22 cellular contexts compared by ENCODE assay signal in genomic region chr6:34569361-34569973, GRCh38. TPM values are rescaled to one million over a fixed set of nuclear protein-coding genes. Genes with fewer than 3 reads are reported as not detected.
A peak's percentile ranks its signal among the peaks of the same experiment; 100 is the strongest.
DNase-seq lines count a peak whose midpoint lies in the region; ATAC-seq, FAIRE-seq and TF ChIP-seq lines count a peak whose summit lies in the region.
"Had no signal": no experiment of that assay in that cellular context is flagged by ENCODE, and none has a peak within 500 bp of the region (broad histone marks: within the 10 kb centered on the region; RNA-seq: fewer than 3 reads in every experiment).

No MANE protein-coding gene starts in this region.

- intact Hi-C loops in K562 (cut with micrococcal nuclease): no loop called here
- intact Hi-C loops in activated CD4-positive, alpha-beta T cell treated with anti-CD3 and anti-CD28 coated beads for 36 hours (cut with DNase I, micrococcal nuclease): no loop called here

- H3K79me2 ChIP-seq in K562 (ENCODE audit: control insufficient read depth, insufficient read depth, low read length) (no peaks in the 10 kb centered on the region), osteoblast (ENCODE audit: insufficient read depth, low read length) (no peaks in the 10 kb centered on the region)

- TF ChIP-seq POLR2A in A549 (IDR thresholded peaks at IDR 0.05; ENCODE audit: low read length) (no peak), K562 (conservative IDR thresholded peaks at IDR 0.05) (no peak)

- peaks cover 10% of the 10 kb centered on the region; the same call in 2 of the 3 replicates for H3K4me1 ChIP-seq in A549
- peaks cover 6 to 48% of the 10 kb centered on the region in 2 experiments; a peak in 3 of 5 replicates for H3K4me1 ChIP-seq in K562 (replicated peaks in 1 of 2; ENCODE audit: control insufficient read depth in 2 of 2, insufficient read depth in 2 of 2, low read length in 2 of 2)
- H3K4me1 ChIP-seq in osteoblast (ENCODE audit: insufficient read depth, low read length): no peaks in the 10 kb centered on the region
- H3K4me1 ChIP-seq: BE2C; BLaER1 treated with 17β-estradiol and CSF1 and Interleukin-3, amounts not matched to agents 10 nM and 100 nM; HAP-1 had no signal

- H3K9me1 ChIP-seq in K562 (ENCODE audit: control insufficient read depth, insufficient read depth, low read length): no peaks in the 10 kb centered on the region

- H3K27me3 Mint-ChIP-seq in activated CD4-positive, alpha-beta T cell treated with anti-CD3 and anti-CD28 coated beads for 36 hours: peaks cover 2% of the 10 kb centered on the region
- H3K27me3 Mint-ChIP-seq: CD4-positive, alpha-beta T cell had no signal

- H3K4me3 Mint-ChIP-seq in activated CD4-positive, alpha-beta T cell treated with anti-CD3 and anti-CD28 coated beads for 36 hours: no peak overlapping the region
- H3K4me3 Mint-ChIP-seq: CD14-positive monocyte; CD4-positive, alpha-beta T cell; CD8-positive, alpha-beta memory T cell had no signal

- no peak overlapping the region for H3K4me3 ChIP-seq in A549
- H3K4me3 ChIP-seq in AG04450 (ENCODE audit: low read depth, low read length): no peak overlapping the region
- H3K4me3 ChIP-seq in K562: no peak overlapping the region
- no peak overlapping the region for H3K4me3 ChIP-seq in osteoblast (ENCODE audit: insufficient read depth, low read length)
- H3K4me3 ChIP-seq: BLaER1 treated with 17β-estradiol and CSF1 and Interleukin-3, amounts not matched to agents 10 nM and 100 nM; GM12878; GM23248; HAP-1 had no signal

- TF ChIP-seq EP300 in A549 (IDR thresholded peaks at IDR 0.05) (no peak), K562 (IDR thresholded peaks at IDR 0.05; ENCODE audit: low read length) (no peak)

- TF ChIP-seq CTCF in A549 (IDR thresholded peaks at IDR 0.05): no peak
- no peak for TF ChIP-seq CTCF in AG04450 (IDR thresholded peaks at IDR 0.05; ENCODE audit: low read depth, low read length)
- TF ChIP-seq CTCF in K562 (IDR thresholded peaks at IDR 0.05 in 2 of 3, conservative IDR thresholded peaks at IDR 0.05 in 1 of 3; ENCODE audit: insufficient read depth in 2 of 3, low read depth in 1 of 3, low read length in 3 of 3): no peak
- TF ChIP-seq CTCF in osteoblast (IDR thresholded peaks at IDR 0.05; ENCODE audit: extremely low read depth, low read depth, low read length): no peak

- no peaks in the 10 kb centered on the region for H3K36me3 Mint-ChIP-seq in activated CD4-positive, alpha-beta T cell treated with anti-CD3 and anti-CD28 coated beads for 36 hours (ENCODE audit: low read depth)
- H3K36me3 Mint-ChIP-seq: CD14-positive monocyte; CD8-positive, alpha-beta memory T cell had no signal

- H3K9me3 ChIP-seq in A549 (no peaks in the 10 kb centered on the region), AG04450 (ENCODE audit: control insufficient read depth, insufficient read depth, low read length) (no peaks in the 10 kb centered on the region), K562 (replicated peaks; ENCODE audit: control insufficient read depth, insufficient read depth, low read depth, low read length) (no peaks in the 10 kb centered on the region), osteoblast (ENCODE audit: low read depth, low read length) (no peaks in the 10 kb centered on the region)
- H3K9me3 ChIP-seq: BE2C; BLaER1 treated with 17β-estradiol and CSF1 and Interleukin-3, amounts not matched to agents 10 nM and 100 nM; HAP-1 had no signal

- no TSS peak for BruUV-seq in K562 (replicated peaks; lab: Mats Ljungman, UMichigan)

- H2AFZ ChIP-seq in K562 (ENCODE audit: low read depth, low read length): no peak overlapping the region
- no peak overlapping the region for H2AFZ ChIP-seq in osteoblast (ENCODE audit: low read length)
- H2AFZ ChIP-seq: GM23248 had no signal

- POLR2A ChIA-PET in A549 (lab: Yijun Ruan, JAX): no interaction called here
- POLR2A ChIA-PET in AG04450 (lab: Yijun Ruan, JAX): interaction anchor here (0.5 kb wide), 1 partner anchor 1068 kb away, joined by 11 read pairs; no protein-coding TSS in a partner anchor
- POLR2A ChIA-PET in K562 (lab: Yijun Ruan, JAX): interaction anchor here (0.5 to 1.3 kb wide), 4 partner anchors 8 to 298 kb away, joined by 3 read pairs; no protein-coding TSS in a partner anchor
- POLR2A ChIA-PET in activated CD4-positive, alpha-beta T cell treated with anti-CD3 and anti-CD28 coated beads for 36 hours (lab: Charles Lee): no interaction called here

- H4K20me1 ChIP-seq in K562 (replicated peaks; ENCODE audit: control insufficient read depth, insufficient read depth, low read length): no peaks in the 10 kb centered on the region
- H4K20me1 ChIP-seq in osteoblast (ENCODE audit: insufficient read depth, low read length): peaks cover 7% of the 10 kb centered on the region

- 56% methylated on average over 5 of the region's 5 CpGs for whole genome bisulfite sequencing in A549 (ENCODE audit: missing lambda C conversion rate)
- WGBS in K562 (ENCODE audit: insufficient coverage, low coverage, missing lambda C conversion rate): 30% methylated on average over 5 of the region's 5 CpGs

- H3K4me2 ChIP-seq in A549 (no peak overlapping the region), K562 (ENCODE audit: insufficient read depth, low read length) (no peak overlapping the region), osteoblast (ENCODE audit: insufficient read depth, low read length) (no peak overlapping the region)
- H3K4me2 ChIP-seq: BLaER1 treated with 17β-estradiol and CSF1 and Interleukin-3, amounts not matched to agents 10 nM and 100 nM had no signal

- FAIRE-seq in A549 (lab: Jason Lieb, UNC) (no peak), K562 (lab: Jason Lieb, UNC) (no peak)
- FAIRE-seq: D721Med, G401.6, GM12878, GM19239 had no signal

- in situ Hi-C loops in K562 (cut with MboI): no loop called here

- TF ChIP-seq RAD21 in A549 (conservative IDR thresholded peaks at IDR 0.05 in 1 of 2, IDR thresholded peaks at IDR 0.05 in 1 of 2) (no peak), K562 (CRISPR knock-in tag; conservative IDR thresholded peaks at IDR 0.05 in 1 of 2, IDR thresholded peaks at IDR 0.05 in 1 of 2) (no peak)

- H3K36me3 ChIP-seq in K562 (ENCODE audit: control insufficient read depth, insufficient read depth, low read length) (no peaks in the 10 kb centered on the region), osteoblast (ENCODE audit: insufficient read depth, low read length) (no peaks in the 10 kb centered on the region)
- H3K36me3 ChIP-seq: BE2C; BLaER1 treated with 17β-estradiol and CSF1 and Interleukin-3, amounts not matched to agents 10 nM and 100 nM; HAP-1 had no signal

- CTCF ChIA-PET in A549 (lab: Yijun Ruan, JAX): interaction anchor here (1.3 to 1.7 kb wide), 4 partner anchors 40 to 110 kb away, joined by 4 to 5 read pairs (median 4); no protein-coding TSS in a partner anchor
- CTCF ChIA-PET in AG04450 (lab: Charles Lee): no interaction called here
- CTCF ChIA-PET in K562 (lab: Yijun Ruan, JAX; ENCODE audit: low intra/inter-chr PET ratio): no interaction called here
- CTCF ChIA-PET in activated CD4-positive, alpha-beta T cell treated with anti-CD3 and anti-CD28 coated beads for 36 hours (lab: Charles Lee): interaction anchor here (0.7 kb wide), 1 partner anchor 28 kb away, joined by 3 read pairs; no protein-coding TSS in a partner anchor

- H3K9ac ChIP-seq in K562 (ENCODE audit: insufficient read depth in 1 of 2, low read depth in 2 of 2, low read length in 2 of 2): no peak overlapping the region
- H3K9ac ChIP-seq: BLaER1 treated with 17β-estradiol and CSF1 and Interleukin-3, amounts not matched to agents 10 nM and 100 nM; GM23248 had no signal

- no peak overlapping the region for H3K27ac ChIP-seq in A549
- H3K27ac ChIP-seq in AG04450 (ENCODE audit: low read depth, low read length): peak overlapping the region; percentile 21
- no peak overlapping the region for H3K27ac ChIP-seq in K562 (ENCODE audit: extremely low read depth, low read depth, low read length)
- no peak overlapping the region for H3K27ac ChIP-seq in osteoblast (ENCODE audit: low read depth, low read length)
- H3K27ac ChIP-seq: BLaER1 treated with 17β-estradiol and CSF1 and Interleukin-3, amounts not matched to agents 10 nM and 100 nM; GM23248 had no signal

- H3K4me1 Mint-ChIP-seq in activated CD4-positive, alpha-beta T cell treated with anti-CD3 and anti-CD28 coated beads for 36 hours: no peaks in the 10 kb centered on the region
- H3K4me1 Mint-ChIP-seq: CD14-positive monocyte had no signal

- H3K27me3 ChIP-seq in AG04450 (ENCODE audit: control insufficient read depth, insufficient read depth, low read length) (peaks cover 12% of the 10 kb centered on the region), K562 (ENCODE audit: control insufficient read depth in 2 of 2, insufficient read depth in 2 of 2, low read length in 2 of 2) (no peaks in the 10 kb centered on the region), osteoblast (ENCODE audit: insufficient read depth, low read length) (peaks cover 3% of the 10 kb centered on the region)
- H3K27me3 ChIP-seq: BE2C; BLaER1 treated with 17β-estradiol and CSF1 and Interleukin-3, amounts not matched to agents 10 nM and 100 nM had no signal

- H3K9me3 Mint-ChIP-seq in activated CD4-positive, alpha-beta T cell treated with anti-CD3 and anti-CD28 coated beads for 36 hours (ENCODE audit: low read depth): no peaks in the 10 kb centered on the region
- H3K9me3 Mint-ChIP-seq: CD14-positive monocyte; CD4-positive, alpha-beta T cell; CD8-positive, alpha-beta memory T cell had no signal

- no peak overlapping the region for H3K27ac Mint-ChIP-seq in activated CD4-positive, alpha-beta T cell treated with anti-CD3 and anti-CD28 coated beads for 36 hours
- H3K27ac Mint-ChIP-seq: CD14-positive monocyte; CD4-positive, alpha-beta T cell had no signal

- DNase-seq in A549 (ENCODE audit: low read depth in 1 of 2, low spot score in 1 of 2) (no peak), AG04450 (ENCODE audit: low read depth, low spot score) (no peak), K562 (ENCODE audit: extremely low read depth in 1 of 4, low spot score in 3 of 4) (no peak), osteoblast (ENCODE audit: insufficient read length, low spot score, missing footprints) (peak; percentile 59), GDM1 (lab: John Stamatoyannopoulos, UW) (no peak)
- DNase-seq in activated CD4-positive, alpha-beta T cell treated with anti-CD3 and anti-CD28 coated beads for 36 hours: no peak
- DNase-seq: AML-193; BE2C; CD4-positive, alpha-beta T cell; CD8-positive, alpha-beta memory T cell; DMS 273 treated with DMSO at 0.1 percent for 48 hours; DND-41; GM23248 had no signal

- no peak for ATAC-seq in A549
- no peak for ATAC-seq in K562
- no peak for ATAC-seq in activated CD4-positive, alpha-beta T cell treated with anti-CD3 and anti-CD28 coated beads for 36 hours
- ATAC-seq: GM12878 had no signal

RNA-seq across cellular contexts. Expression of gene SPDEF, which starts 13.3 kb away (rescaled TPM):
- polyA plus RNA-seq in A549 (2011; rRNA removed): 5.4 and 6.2 TPM in 2 replicates
- 4.3 and 6.3 TPM in 2 replicates for polyA plus RNA-seq in A549 (2012; cell fraction: cytosol; rRNA removed)
- 4.7 and 7.5 TPM in 2 replicates for polyA plus RNA-seq in A549 (2012; cell fraction: nucleus; rRNA removed)
- 2.2 to 4.3 TPM (median 3.7 TPM) in 3 replicates for polyA plus RNA-seq in A549 (2017; fragmentation: RNase III; extraction: RNeasy Plus Mini Kit Qiagen cat#74134 plus additional on column Dnase treatment)
- 4.3 and 7.2 TPM in 2 replicates for polyA minus RNA-seq in A549 (2011; rRNA and poly(A)+ RNA removed)
- 0.04 TPM in 1 of 2 replicates, not detected in the other for polyA plus RNA-seq in AG04450 (2011; rRNA removed)
- not detected in 2 replicates for polyA minus RNA-seq in AG04450 (2011; rRNA and poly(A)+ RNA removed)
- total RNA-seq in K562 (2011; cell fraction: chromatin; rRNA removed; ENCODE audit: low replicate concordance): not detected in 2 replicates
- 0.13 TPM in 1 of 2 replicates, not detected in the other for total RNA-seq in K562 (2011; cell fraction: nucleolus; rRNA removed)
- total RNA-seq in K562 (2011; cell fraction: nucleoplasm; rRNA removed): 0.29 TPM in 1 of 2 replicates, not detected in the other
- 0.08 TPM in 1 of 2 replicates, not detected in the other for total RNA-seq in K562 (2014; rRNA removed)
- not detected in 2 replicates for total RNA-seq in K562 (2014; rRNA removed; fragmentation: Illumina TruSeq; extraction: Trizol)
- total RNA-seq in K562 (2015; rRNA removed; fragmentation: Illumina TruSeq; extraction: Trizol): 0.11 and 0.15 TPM in 2 replicates
- total RNA-seq in K562 (2021): 0.11 and 0.16 TPM in 2 replicates
- polyA plus RNA-seq in K562 (2011; rRNA removed): 0.04 and 0.08 TPM in 2 replicates
- polyA plus RNA-seq in K562 (2011; cell fraction: cytosol; rRNA removed): 0.13 and 0.16 TPM in 2 replicates
- polyA plus RNA-seq in K562 (2011; cell fraction: nucleus; rRNA removed): 0.23 and 0.35 TPM in 2 replicates
- polyA plus RNA-seq in K562 (2012): 0.05 TPM in 1 of 2 replicates, not detected in the other
- polyA plus RNA-seq in K562 (2014; fragmentation: Illumina TruSeq; extraction: Trizol): 0.10 TPM in 1 of 2 replicates, not detected in the other
- not detected for polyA plus RNA-seq in K562 (2014; fragmentation: Nextera tagmentation; extraction: Ambion mirVana)
- polyA plus RNA-seq in K562 (2014; rRNA removed): 0.08 and 0.12 TPM in 2 replicates
- not detected in 2 replicates for polyA minus RNA-seq in K562 (2011; rRNA and poly(A)+ RNA removed)
- not detected in 2 replicates for polyA minus RNA-seq in K562 (2011; cell fraction: cytosol; rRNA and poly(A)+ RNA removed)
- not detected in 2 replicates for polyA minus RNA-seq in K562 (2011; cell fraction: nucleus; rRNA and poly(A)+ RNA removed)
- total RNA-seq in osteoblast: 0.29 TPM in 1 of 2 replicates, not detected in the other
- total RNA-seq in activated CD4-positive, alpha-beta T cell treated with anti-CD3 and anti-CD28 coated beads for 36 hours: under 1 TPM in 1 of 2 experiments, not detected in 1; 0.18 TPM
- total RNA-seq: A172; CD8-positive, alpha-beta memory T cell; GM12878; GM23248; H4 had no signal
- polyA plus RNA-seq: CD14-positive monocyte; CD8-positive, alpha-beta memory T cell; GM12878; GM23248 had no signal

Comparison
In these comparisons a context has a peak if more than half of its experiments do, and no peak if none do; other contexts are left out.
1. CTCF ChIA-PET loops: an anchor here in A549 (1.3 to 1.7 kb wide) and activated CD4-positive, alpha-beta T cell treated with anti-CD3 and anti-CD28 coated beads for 36 hours (0.7 kb wide); none called in AG04450 and K562.
2. POLR2A ChIA-PET loops: an anchor here in AG04450 (0.5 kb wide) and K562 (0.5 to 1.3 kb wide); none called in A549 and activated CD4-positive, alpha-beta T cell treated with anti-CD3 and anti-CD28 coated beads for 36 hours.
3. Of the 35 proteins assayed by ChIP-seq in both K562 and A549: peak only in K562: CHD4, ESRRA, HDAC2 and KDM1A; only in A549: none; in both: ZFP36; in neither: 30.